9 cellular contexts compared by ENCODE assay signal in genomic region chr16:57757326-57757786, GRCh38. TPM values are rescaled to one million over a fixed set of nuclear protein-coding genes. Genes with fewer than 3 reads are reported as not detected.
DNase-seq lines count a peak whose midpoint lies in the region; FAIRE-seq and TF ChIP-seq lines count a peak whose summit lies in the region.
"Had no signal": no experiment of that assay in that cellular context is flagged by ENCODE, and none has a peak within 500 bp of the region (broad histone marks: within the 10 kb centered on the region; RNA-seq: fewer than 3 reads in every experiment).

No MANE protein-coding gene starts in this region.

- H3K4me3 ChIP-seq in MG63 (no peak overlapping the region), WI38 (ENCODE audit: low read depth, low read length) (no peak overlapping the region), kidney (ENCODE audit: low read length in 2 of 2) (no peak overlapping the region)

- FAIRE-seq in H54 (lab: Jason Lieb, UNC) (peak; percentile 89), kidney (lab: Jason Lieb, UNC) (no peak)

- H3K4me3 Mint-ChIP-seq in MCF 10A (ENCODE audit: unreplicated experiment) = no peak overlapping the region
- H3K4me3 Mint-ChIP-seq: stimulated activated naive CD8-positive, alpha-beta T cell treated with anti-CD3 and anti-CD28 coated beads, Interleukin-15, Interleukin-2, amounts not matched to agents 100 ng/mL and 50 ng/mL, for 24 hours had no signal

- peak; percentile 43 for DNase-seq in NCI-H146 (lab: John Stamatoyannopoulos, UW)
- DNase-seq in NCI-H146 treated with DMSO at 0.1 percent for 48 hours (lab: John Stamatoyannopoulos, UW; ENCODE audit: unreplicated experiment) = no peak
- DNase-seq in H54 (ENCODE audit: insufficient read length, low spot score) = peak; percentile 82
- DNase-seq in MG63 = peak; percentile 88
- peak; percentile 85 for DNase-seq in MCF 10A (ENCODE audit: unreplicated experiment)
- peak; percentile 94 for DNase-seq in kidney
- DNase-seq in stimulated activated CD4-positive, alpha-beta T cell treated with anti-CD3 and anti-CD28 coated beads, Interleukin-2, amount 100 ng/mL, for 24 hours = peak; percentile 93 to 95

- no peaks in the 10 kb centered on the region for H3K27me3 ChIP-seq in MG63

- no peak for TF ChIP-seq POLR2A in H54 (IDR thresholded peaks at IDR 0.05; ENCODE audit: low read depth, low read length)

- H3K9me3 Mint-ChIP-seq in MCF 10A (ENCODE audit: unreplicated experiment) = no peaks in the 10 kb centered on the region
- H3K9me3 Mint-ChIP-seq: stimulated activated naive CD8-positive, alpha-beta T cell treated with anti-CD3 and anti-CD28 coated beads, Interleukin-15, Interleukin-2, amounts not matched to agents 100 ng/mL and 50 ng/mL, for 24 hours had no signal

- intact Hi-C loops in MCF 10A (cut with micrococcal nuclease) (loop anchor here (1.0 to 5.0 kb wide), 4 partner anchors 45 to 243 kb away; partner anchors contain the start of genes KIFC3 and ZNF319), kidney (cut with DNase I) (loop anchor here (5.0 kb wide), 1 partner anchor 110 kb away; no protein-coding TSS in a partner anchor)

- no peaks in the 10 kb centered on the region for H3K4me1 Mint-ChIP-seq in MCF 10A (ENCODE audit: insufficient read depth, unreplicated experiment)

- H3K9me3 ChIP-seq in MG63 (no peaks in the 10 kb centered on the region), kidney (ENCODE audit: control insufficient read depth in 1 of 2, low read length in 2 of 2) (no peaks in the 10 kb centered on the region)

- H3K27ac Mint-ChIP-seq in MCF 10A (ENCODE audit: low read depth, unreplicated experiment) = no peak overlapping the region
- H3K27ac Mint-ChIP-seq: stimulated activated naive CD8-positive, alpha-beta T cell treated with anti-CD3 and anti-CD28 coated beads, Interleukin-15, Interleukin-2, amounts not matched to agents 100 ng/mL and 50 ng/mL, for 24 hours had no signal

- no peaks in the 10 kb centered on the region for H3K27me3 Mint-ChIP-seq in MCF 10A (ENCODE audit: insufficient read depth, unreplicated experiment)
- H3K27me3 Mint-ChIP-seq: stimulated activated naive CD8-positive, alpha-beta T cell treated with anti-CD3 and anti-CD28 coated beads, Interleukin-15, Interleukin-2, amounts not matched to agents 100 ng/mL and 50 ng/mL, for 24 hours had no signal

- CTCF ChIA-PET in MCF 10A (lab: Yijun Ruan, JAX) = interaction anchor here (0.5 to 7.9 kb wide), 35 partner anchors 9 to 993 kb away, joined by 3 to 109 read pairs (median 4); no protein-coding TSS in a partner anchor

- H3K36me3 ChIP-seq in MG63 (peaks cover 95% of the 10 kb centered on the region), kidney (ENCODE audit: control insufficient read depth in 1 of 2, insufficient read depth in 2 of 2, low read length in 2 of 2) (peaks cover 9 to 20% of the 10 kb centered on the region in 2 donors)

- BruUV-seq in MCF 10A (replicated peaks; lab: Mats Ljungman, UMichigan) = no TSS peak

- H3K4me1 ChIP-seq in kidney (ENCODE audit: control insufficient read depth in 1 of 2, insufficient read depth in 1 of 2, low read depth in 1 of 2, low read length in 2 of 2) = peaks cover 0 to 3% of the 10 kb centered on the region in 2 donors

- TF ChIP-seq CTCF in WI38 (IDR thresholded peaks at IDR 0.05; ENCODE audit: low read depth, low read length) (peak; percentile 94), MCF 10A (IDR thresholded peaks at IDR 0.05; ENCODE audit: unreplicated experiment) (peak; percentile 87), kidney (IDR thresholded peaks at IDR 0.05; ENCODE audit: borderline replicate concordance, extremely low read depth, insufficient read depth) (peak; percentile 95)

- peaks cover 18% of the 10 kb centered on the region for H3K36me3 Mint-ChIP-seq in MCF 10A (ENCODE audit: insufficient read depth, unreplicated experiment)

- POLR2A ChIA-PET in MCF 10A (lab: Yijun Ruan, JAX) = interaction anchor here (0.7 to 2.1 kb wide), 4 partner anchors 22 to 109 kb away, joined by 3 to 10 read pairs (median 4); partner anchors contain the start of gene KATNB1

- H3K27ac ChIP-seq in kidney (ENCODE audit: low read depth in 2 of 2, low read length in 2 of 2) = peak overlapping the region in 1 of 2 donors; percentile 49

- no peak overlapping the region for H3K9ac ChIP-seq in kidney (ENCODE audit: low read length in 2 of 2)

RNA-seq across cellular contexts. Expression of gene KATNB1, which starts 21.8 kb away (rescaled TPM):
- total RNA-seq in MG63 (2014; rRNA removed; shearing (Covaris generic); ENCODE audit: low replicate concordance) = 22.6 and 62.7 TPM in 2 replicates
- 22.7 and 30.6 TPM in 2 replicates for total RNA-seq in MCF 10A (2022)
- total RNA-seq in kidney = 14.5 TPM
- polyA plus RNA-seq in kidney (ENCODE audit: insufficient read depth, low read depth, low replicate concordance) = 13.9 TPM

RNA-seq across cellular contexts. Expression of gene KIFC3, which starts 44.9 kb away (rescaled TPM):
- 196 and 322 TPM in 2 replicates for total RNA-seq in MG63 (2014; rRNA removed; shearing (Covaris generic); ENCODE audit: low replicate concordance)
- total RNA-seq in MCF 10A (2022) (97.1 and 120 TPM in 2 replicates), kidney (109 TPM)
- polyA plus RNA-seq in kidney (ENCODE audit: insufficient read depth, low read depth, low replicate concordance) = 74.9 TPM
